Comparison of ENCODE assay signal across 22 cellular contexts in genomic region chr5:144313147-144313726, GRCh38.
"Had no signal": no experiment of that assay in that cellular context is flagged by ENCODE, and none has a peak within 500 bp of the region (broad histone marks: within the 10 kb centered on the region; RNA-seq: fewer than 3 reads in every experiment).

No MANE protein-coding gene starts in this region.

- ATAC-seq: activated CD4-positive, alpha-beta T cell treated with anti-CD3 and anti-CD28 coated beads for 36 hours; activated T-cell treated with anti-CD3 and anti-CD28 coated beads, Interleukin-2, amount 50 U/mL, for 4 hours; naive thymus-derived CD8-positive, alpha-beta T cell had no signal

- H3K9me3 ChIP-seq: adrenal gland, ascending aorta, left ventricle myocardium inferior, prostate gland, tibial artery had no signal

- H3K36me3 ChIP-seq: adrenal gland, ascending aorta, brain microvascular endothelial cell, left ventricle myocardium inferior, prostate gland, tibial artery had no signal

- H3K4me3 ChIP-seq: adrenal gland, ascending aorta, hepatocyte, left ventricle myocardium inferior, prostate gland, tibial artery had no signal

- H3K27ac ChIP-seq: adrenal gland, ascending aorta, brain microvascular endothelial cell, hepatocyte, left ventricle myocardium inferior, prostate gland, tibial artery had no signal

- DNase-seq: activated B cell treated with CpG ODN at 0.5 μM for 24 hours; activated CD4-positive, alpha-beta T cell treated with anti-CD3 and anti-CD28 coated beads for 36 hours; activated CD4-positive, alpha-beta T cell treated with anti-CD3 and anti-CD28 coated beads, Interleukin-2, amount 50 U/mL, for 48 hours; activated CD8-positive, alpha-beta memory T cell treated with anti-CD3 and anti-CD28 coated beads, Interleukin-2, amount 50 U/mL, for 48 hours; activated naive CD4-positive, alpha-beta T cell; activated T-cell treated with anti-CD3 and anti-CD28 coated beads, Interleukin-2, amount 50 U/mL, for 4 hours; adrenal gland; brain microvascular endothelial cell; caudate nucleus; dermis blood vessel endothelial cell; effector CD8-positive, alpha-beta T cell; glutamatergic neuron; kidney glomerular epithelial cell; left ventricle myocardium inferior; naive thymus-derived CD8-positive, alpha-beta T cell; stimulated activated CD4-positive, alpha-beta T cell treated with anti-CD3 and anti-CD28 coated beads, Interleukin-12 subunit alpha, Interleukin-12 subunit beta, amount 100 ng/mL, for 4 hours; stimulated activated CD4-positive, alpha-beta T cell treated with anti-CD3 and anti-CD28 coated beads, Interleukin-1b, Interleukin-23, amount 100 ng/mL, for 48 hours; substantia nigra; tibial artery had no signal

- H3K27me3 ChIP-seq: ascending aorta, brain microvascular endothelial cell, hepatocyte, tibial artery had no signal

- H3K4me1 ChIP-seq: adrenal gland, ascending aorta, prostate gland had no signal
